In the genomic region with DNA sequence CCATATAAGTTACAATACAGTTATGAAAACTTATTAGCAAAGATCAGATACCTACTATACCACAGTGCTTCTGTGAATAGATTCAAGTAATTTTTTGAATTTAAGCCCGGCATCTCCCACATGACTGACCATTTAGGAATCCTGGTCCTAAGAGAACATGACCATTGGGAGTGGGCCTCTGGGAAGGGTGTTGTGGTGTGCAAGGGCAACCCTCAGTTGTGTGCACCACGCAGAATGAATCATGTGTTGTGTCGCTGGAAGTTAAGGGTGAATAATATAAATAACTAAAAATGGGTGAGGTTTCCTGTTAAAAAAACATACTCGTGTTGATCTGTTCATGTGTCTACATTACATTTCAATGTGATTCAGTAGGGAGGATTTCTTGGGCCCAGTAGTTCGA, we compare ENCODE assay signal across 23 cellular contexts. TPM values are rescaled to one million over a fixed set of nuclear protein-coding genes. Genes with fewer than 3 reads are reported as not detected.
DNase-seq lines count a peak whose midpoint lies in the region; TF ChIP-seq lines count a peak whose summit lies in the region.
"Had no signal": no experiment of that assay in that cellular context is flagged by ENCODE, and none has a peak within 500 bp of the region (broad histone marks: within the 10 kb centered on the region; RNA-seq: fewer than 3 reads in every experiment).

No MANE protein-coding gene starts in this region.

- H3K4me1 Mint-ChIP-seq in mesothelial cell of epicardium = peaks cover 46% of the 10 kb centered on the region
- H3K4me1 Mint-ChIP-seq: activated naive CD4-positive, alpha-beta T cell treated with anti-CD3 and anti-CD28 coated beads, Interleukin-2, amount 10 ng/mL, durations not matched to agents 7 days and 5 days had no signal

- H3K27ac Mint-ChIP-seq in mesothelial cell of epicardium = peak overlapping the region; percentile 63
- H3K27ac Mint-ChIP-seq: activated CD4-positive, alpha-beta memory T cell treated with anti-CD3 and anti-CD28 coated beads for 36 hours; activated naive CD4-positive, alpha-beta T cell treated with anti-CD3 and anti-CD28 coated beads, Interleukin-2, amount 10 ng/mL, durations not matched to agents 7 days and 5 days; activated T-cell treated with anti-CD3 and anti-CD28 coated beads, Interleukin-2, amount 50 U/mL, for 24 hours; HFFc6 had no signal

- DNase-seq in AG10803 (ENCODE audit: low read depth) = peak; percentile 6
- DNase-seq in RKO (ENCODE audit: low spot score) = peak; percentile 3
- peak; percentile 79 for DNase-seq in dedifferentiated amniotic fluid mesenchymal stem cell (ENCODE audit: extremely low spot score)
- no peak for DNase-seq in mesothelial cell of epicardium (ENCODE audit: low spot score in 2 of 2, unreplicated experiment in 2 of 2)
- DNase-seq in NCI-H526 treated with DMSO at 0.1 percent for 48 hours (lab: John Stamatoyannopoulos, UW) = no peak
- DNase-seq in OCI-M2 (lab: John Stamatoyannopoulos, UW; ENCODE audit: unreplicated experiment) = no peak
- DNase-seq in NCI-H1105 (lab: John Stamatoyannopoulos, UW) = no peak
- DNase-seq in NCI-H2081 treated with DMSO at 0.1 percent for 48 hours (lab: John Stamatoyannopoulos, UW) = no peak
- DNase-seq: activated CD4-positive, alpha-beta memory T cell treated with anti-CD3 and anti-CD28 coated beads for 36 hours; activated naive CD4-positive, alpha-beta T cell treated with anti-CD3 and anti-CD28 coated beads, Interleukin-2, amount 10 ng/mL, durations not matched to agents 7 days and 5 days; activated T-cell treated with anti-CD3 and anti-CD28 coated beads, Interleukin-2, amount 50 U/mL, for 24 hours; GF-D8; HFFc6; hypothalamus; Karpas-422; kidney glomerular epithelial cell; NCI-H146; NCI-H2227 treated with DMSO at 0.1 percent for 48 hours; NK-92 treated with Interleukin-12 subunit alpha and Interleukin-12 subunit beta, amount 100 ng/mL, for 24 hours; stimulated activated CD4-positive, alpha-beta T cell treated with anti-CD3 and anti-CD28 coated beads, Interleukin-12 subunit alpha, Interleukin-12 subunit beta, amount 100 ng/mL, for 4 hours; testis had no signal

- H3K27me3 Mint-ChIP-seq in mesothelial cell of epicardium (ENCODE audit: low read depth) = no peaks in the 10 kb centered on the region
- H3K27me3 Mint-ChIP-seq: activated CD4-positive, alpha-beta memory T cell treated with anti-CD3 and anti-CD28 coated beads for 36 hours had no signal

- H3K36me3 Mint-ChIP-seq in mesothelial cell of epicardium = no peaks in the 10 kb centered on the region
- H3K36me3 Mint-ChIP-seq: activated CD4-positive, alpha-beta memory T cell treated with anti-CD3 and anti-CD28 coated beads for 36 hours; activated naive CD4-positive, alpha-beta T cell treated with anti-CD3 and anti-CD28 coated beads, Interleukin-2, amount 10 ng/mL, durations not matched to agents 7 days and 5 days had no signal

- no peaks in the 10 kb centered on the region for H3K9me3 Mint-ChIP-seq in mesothelial cell of epicardium
- H3K9me3 Mint-ChIP-seq: activated CD4-positive, alpha-beta memory T cell treated with anti-CD3 and anti-CD28 coated beads for 36 hours; activated naive CD4-positive, alpha-beta T cell treated with anti-CD3 and anti-CD28 coated beads, Interleukin-2, amount 10 ng/mL, durations not matched to agents 7 days and 5 days; activated T-cell treated with anti-CD3 and anti-CD28 coated beads, Interleukin-2, amount 50 U/mL, for 24 hours; HFFc6 had no signal

- no peak overlapping the region for H3K4me3 Mint-ChIP-seq in mesothelial cell of epicardium
- H3K4me3 Mint-ChIP-seq: activated CD4-positive, alpha-beta memory T cell treated with anti-CD3 and anti-CD28 coated beads for 36 hours; activated naive CD4-positive, alpha-beta T cell treated with anti-CD3 and anti-CD28 coated beads, Interleukin-2, amount 10 ng/mL, durations not matched to agents 7 days and 5 days; activated T-cell treated with anti-CD3 and anti-CD28 coated beads, Interleukin-2, amount 50 U/mL, for 24 hours; HFFc6 had no signal

- H3K4me3 ChIP-seq in AG10803 (ENCODE audit: low read length) = no peak overlapping the region
- H3K4me3 ChIP-seq: BLaER1 treated with 17β-estradiol and CSF1 and Interleukin-3, amounts not matched to agents 10 nM and 100 nM; GM12878; testis had no signal

- TF ChIP-seq CTCF in AG10803 (conservative IDR thresholded peaks at IDR 0.05; ENCODE audit: low read length) (no peak), mesothelial cell of epicardium (IDR thresholded peaks at IDR 0.05; ENCODE audit: unreplicated experiment) (no peak)

RNA-seq across cellular contexts. Expression of gene CPE, which starts 15.5 kb away (rescaled TPM):
- 93.8 to 105 TPM (median 94.1 TPM) in 3 replicates for total RNA-seq in mesothelial cell of epicardium
- total RNA-seq: activated CD4-positive, alpha-beta memory T cell treated with anti-CD3 and anti-CD28 coated beads for 36 hours; GM12878 had no signal

Comparison
In these comparisons a context has a peak if more than half of its experiments do, and no peak if none do; other contexts are left out.
1. DNase-seq: peak in AG10803 (single experiment), RKO (single experiment) and dedifferentiated amniotic fluid mesenchymal stem cell (single experiment); none in mesothelial cell of epicardium (0 of 2), NCI-H526 treated with DMSO at 0.1 percent for 48 hours (single experiment), OCI-M2 (single experiment), NCI-H1105 (single experiment) and NCI-H2081 treated with DMSO at 0.1 percent for 48 hours (single experiment).